Comparison of ENCODE assay signal across 17 cellular contexts in genomic region chr14:32913725-32914124, GRCh38. TPM values are rescaled to one million over a fixed set of nuclear protein-coding genes. Genes with fewer than 3 reads are reported as not detected.
DNase-seq lines count a peak whose midpoint lies in the region; FAIRE-seq and TF ChIP-seq lines count a peak whose summit lies in the region.
"Had no signal": no experiment of that assay in that cellular context is flagged by ENCODE, and none has a peak within 500 bp of the region (broad histone marks: within the 10 kb centered on the region; RNA-seq: fewer than 3 reads in every experiment).

No MANE protein-coding gene starts in this region.

- WGBS in thyroid gland, 2 donors: 22 to 28% methylated on average over 3 of the region's 3 CpGs

- H3K36me3 ChIP-seq in bronchial epithelial cell (ENCODE audit: control insufficient read depth, insufficient read depth, low read length) (no peaks in the 10 kb centered on the region), thyroid gland (no peaks in the 10 kb centered on the region)

- H3K9me3 ChIP-seq in thyroid gland: no peaks in the 10 kb centered on the region
- H3K9me3 ChIP-seq: A549 had no signal

- H3K27me3 ChIP-seq in bronchial epithelial cell (ENCODE audit: control insufficient read depth, insufficient read depth, low read length) (no peaks in the 10 kb centered on the region), thyroid gland (no peaks in the 10 kb centered on the region)

- H3K27ac ChIP-seq in thyroid gland: no peak overlapping the region
- H3K27ac ChIP-seq: A549 had no signal

- H3K4me3 ChIP-seq in bronchial epithelial cell (ENCODE audit: low read depth, low read length): no peak overlapping the region
- H3K4me3 ChIP-seq in thyroid gland (replicated peaks in 1 of 3): no peak overlapping the region
- H3K4me3 ChIP-seq: A549 had no signal

- no peak for TF ChIP-seq POLR2A in thyroid gland (IDR thresholded peaks at IDR 0.05)

- FAIRE-seq in bronchial epithelial cell (lab: Jason Lieb, UNC): no peak
- FAIRE-seq: A549, RCC 7860 had no signal

- DNase-seq in NCI-H2227 (lab: John Stamatoyannopoulos, UW; ENCODE audit: unreplicated experiment): peak; percentile 24
- no peak for DNase-seq in NCI-H2227 treated with DMSO at 0.1 percent for 48 hours (lab: John Stamatoyannopoulos, UW)
- peak; percentile 42 for DNase-seq in bronchial epithelial cell (ENCODE audit: low read depth)
- peak; percentile 26 for DNase-seq in left kidney (ENCODE audit: low read depth, low spot score)
- DNase-seq in thyroid gland: peak in 1 of 2 donors; percentile 7
- no peak for DNase-seq in activated effector memory CD4-positive, alpha-beta T cell treated with Interleukin-2 at 50 U/mL for 16 hours
- no peak for DNase-seq in NK-92 (lab: John Stamatoyannopoulos, UW; ENCODE audit: unreplicated experiment)
- DNase-seq in cerebellar cortex (ENCODE audit: low spot score): no peak
- DNase-seq: activated CD4-positive, alpha-beta T cell treated with anti-CD3 and anti-CD28 coated beads for 36 hours; activated naive CD8-positive, alpha-beta T cell treated with anti-CD3 and anti-CD28 coated beads, Interleukin-2, amount 50 U/mL, for 24 hours; activated T-cell treated with anti-CD3 and anti-CD28 coated beads, Interleukin-2, amount 50 U/mL, for 24 hours; GOT3; natural killer cell; NCI-H1048; NCI-H446 treated with DMSO at 0.1 percent for 48 hours had no signal

- no peaks in the 10 kb centered on the region for H3K4me1 ChIP-seq in thyroid gland
- H3K4me1 ChIP-seq: A549 had no signal

- intact Hi-C loops in thyroid gland (cut with DNase I): no loop called here

- TF ChIP-seq CTCF in bronchial epithelial cell (IDR thresholded peaks at IDR 0.05; ENCODE audit: insufficient read depth, low read length, severe bottlenecking) (no peak), thyroid gland (IDR thresholded peaks at IDR 0.05) (peak in 4 of 6 experiments; percentile 16 to 50 (median 42))

RNA-seq across cellular contexts. Expression of gene NPAS3, which starts 25.0 kb away (rescaled TPM):
- total RNA-seq in bronchial epithelial cell (0.13 TPM in 1 of 2 replicates, not detected in the other), thyroid gland (10 to 100 TPM in 1 of 4 donors, 1 to 10 TPM in 3; 4.0 to 12.2 (median 5.6) TPM)
- total RNA-seq: activated CD4-positive, alpha-beta T cell treated with anti-CD3 and anti-CD28 coated beads for 36 hours; natural killer cell had no signal

Comparison
In these comparisons a context has a peak if more than half of its experiments do, and no peak if none do; other contexts are left out.
1. DNase-seq: peak in NCI-H2227 (single experiment), bronchial epithelial cell (single experiment) and left kidney (single experiment); none in NCI-H2227 treated with DMSO at 0.1 percent for 48 hours (single experiment), activated effector memory CD4-positive, alpha-beta T cell treated with Interleukin-2 at 50 U/mL for 16 hours (single experiment), NK-92 (single experiment) and cerebellar cortex (single experiment).